ENCODE assay signal across 14 cellular contexts in genomic region chr7:47301657-47302295, GRCh38.
"Had no signal": no experiment of that assay in that cellular context is flagged by ENCODE, and none has a peak within 500 bp of the region (broad histone marks: within the 10 kb centered on the region; RNA-seq: fewer than 3 reads in every experiment).

No MANE protein-coding gene starts in this region.

- ATAC-seq: activated CD8-positive, alpha-beta T cell treated with anti-CD3 and anti-CD28 coated beads, Interleukin-2, amount 10 ng/mL, durations not matched to agents 7 days and 5 days; foreskin keratinocyte; naive thymus-derived CD4-positive, alpha-beta T cell; stimulated activated naive B cell treated with anti-CD40 and anti-IgM and Interleukin-4, amounts not matched to agents 10 μg/mL and 1 μg/mL and 100 μg/mL, for 72 hours had no signal

- DNase-seq: activated CD4-positive, alpha-beta T cell treated with anti-CD3 and anti-CD28 coated beads, Interleukin-2, amount 10 ng/mL, durations not matched to agents 7 days and 5 days; activated CD8-positive, alpha-beta T cell treated with anti-CD3 and anti-CD28 coated beads, Interleukin-2, amount 10 ng/mL, durations not matched to agents 7 days and 5 days; activated naive CD4-positive, alpha-beta T cell treated with anti-CD3 and anti-CD28 coated beads for 36 hours; activated T-cell treated with anti-CD3 and anti-CD28 coated beads, Interleukin-2, amount 50 U/mL, for 24 hours; foreskin keratinocyte; glutamatergic neuron; hippocampal formation; naive thymus-derived CD4-positive, alpha-beta T cell; ovary; spleen; stimulated activated naive B cell treated with anti-CD40 and anti-IgM and Interleukin-4, amounts not matched to agents 10 μg/mL and 1 μg/mL and 100 μg/mL, for 72 hours; T1000; thyroid gland had no signal

- H3K27ac Mint-ChIP-seq: activated CD4-positive, alpha-beta T cell treated with anti-CD3 and anti-CD28 coated beads, Interleukin-2, amount 10 ng/mL, durations not matched to agents 7 days and 5 days; activated CD8-positive, alpha-beta T cell treated with anti-CD3 and anti-CD28 coated beads, Interleukin-2, amount 10 ng/mL, durations not matched to agents 7 days and 5 days; activated naive CD4-positive, alpha-beta T cell treated with anti-CD3 and anti-CD28 coated beads for 36 hours; activated T-cell treated with anti-CD3 and anti-CD28 coated beads, Interleukin-2, amount 50 U/mL, for 24 hours; naive thymus-derived CD4-positive, alpha-beta T cell; stimulated activated naive B cell treated with anti-CD40 and anti-IgM and Interleukin-4, amounts not matched to agents 10 μg/mL and 1 μg/mL and 100 μg/mL, for 72 hours had no signal

- H3K4me3 Mint-ChIP-seq: activated CD4-positive, alpha-beta T cell treated with anti-CD3 and anti-CD28 coated beads, Interleukin-2, amount 10 ng/mL, durations not matched to agents 7 days and 5 days; activated CD8-positive, alpha-beta T cell treated with anti-CD3 and anti-CD28 coated beads, Interleukin-2, amount 10 ng/mL, durations not matched to agents 7 days and 5 days; activated naive CD4-positive, alpha-beta T cell treated with anti-CD3 and anti-CD28 coated beads for 36 hours; activated T-cell treated with anti-CD3 and anti-CD28 coated beads, Interleukin-2, amount 50 U/mL, for 24 hours; naive thymus-derived CD4-positive, alpha-beta T cell; stimulated activated naive B cell treated with anti-CD40 and anti-IgM and Interleukin-4, amounts not matched to agents 10 μg/mL and 1 μg/mL and 100 μg/mL, for 72 hours had no signal

- H3K9me3 Mint-ChIP-seq: activated CD4-positive, alpha-beta T cell treated with anti-CD3 and anti-CD28 coated beads, Interleukin-2, amount 10 ng/mL, durations not matched to agents 7 days and 5 days; activated naive CD4-positive, alpha-beta T cell treated with anti-CD3 and anti-CD28 coated beads for 36 hours; activated T-cell treated with anti-CD3 and anti-CD28 coated beads, Interleukin-2, amount 50 U/mL, for 24 hours; naive thymus-derived CD4-positive, alpha-beta T cell; stimulated activated naive B cell treated with anti-CD40 and anti-IgM and Interleukin-4, amounts not matched to agents 10 μg/mL and 1 μg/mL and 100 μg/mL, for 72 hours had no signal

- H3K27me3 ChIP-seq: ascending aorta, foreskin keratinocyte, ovary, spleen, thyroid gland had no signal

- H3K27ac ChIP-seq: foreskin keratinocyte, ovary had no signal

- H3K36me3 ChIP-seq: ovary had no signal

- H3K4me1 ChIP-seq: spleen had no signal

- H3K36me3 Mint-ChIP-seq: naive thymus-derived CD4-positive, alpha-beta T cell had no signal

- H3K27me3 Mint-ChIP-seq: activated CD4-positive, alpha-beta T cell treated with anti-CD3 and anti-CD28 coated beads, Interleukin-2, amount 10 ng/mL, durations not matched to agents 7 days and 5 days; activated T-cell treated with anti-CD3 and anti-CD28 coated beads, Interleukin-2, amount 50 U/mL, for 24 hours; naive thymus-derived CD4-positive, alpha-beta T cell; stimulated activated naive B cell treated with anti-CD40 and anti-IgM and Interleukin-4, amounts not matched to agents 10 μg/mL and 1 μg/mL and 100 μg/mL, for 72 hours had no signal

- H3K4me3 ChIP-seq: ascending aorta, ovary, spleen, thyroid gland had no signal

- H3K9me3 ChIP-seq: ascending aorta, ovary, spleen, thyroid gland had no signal

- H3K4me1 Mint-ChIP-seq: activated CD4-positive, alpha-beta T cell treated with anti-CD3 and anti-CD28 coated beads, Interleukin-2, amount 10 ng/mL, durations not matched to agents 7 days and 5 days; stimulated activated naive B cell treated with anti-CD40 and anti-IgM and Interleukin-4, amounts not matched to agents 10 μg/mL and 1 μg/mL and 100 μg/mL, for 72 hours had no signal
